1 cellular context compared by ENCODE assay signal in genomic region chr6:135638108-135638507, GRCh38.
TF ChIP-seq lines count a peak whose summit lies in the region.

No MANE protein-coding gene starts in this region.

TF ChIP-seq in H1, 55 proteins besides CTCF, POLR2A, EP300 and RAD21 (continued from another document):
- TF ChIP-seq SAP30 (IDR thresholded peaks at IDR 0.05; ENCODE audit: insufficient read depth, insufficient replicate concordance, low read length) (no peak), HDAC6 (IDR thresholded peaks at IDR 0.05; ENCODE audit: low read depth, low read length) (no peak), SIRT6 (IDR thresholded peaks at IDR 0.05; ENCODE audit: low read length) (no peak), CHD2 (IDR thresholded peaks at IDR 0.05; ENCODE audit: low read length) (no peak), CHD1 (IDR thresholded peaks at IDR 0.05; ENCODE audit: low read depth, low read length) (no peak), RNF2 (IDR thresholded peaks at IDR 0.05; ENCODE audit: borderline replicate concordance, low read depth, low read length, missing control alignments, poor library complexity, severe bottlenecking) (no peak), EZH2 (IDR thresholded peaks at IDR 0.05; ENCODE audit: low read depth, low read length, severe bottlenecking) (no peak), SRF (IDR thresholded peaks at IDR 0.05; ENCODE audit: low read depth, low read length) (no peak)
